Comparison of ENCODE assay signal across 9 cellular contexts in genomic region chr14:22482085-22482694, GRCh38.
DNase-seq lines count a peak whose midpoint lies in the region; ATAC-seq, FAIRE-seq and TF ChIP-seq lines count a peak whose summit lies in the region.
"Had no signal": no experiment of that assay in that cellular context is flagged by ENCODE, and none has a peak within 500 bp of the region (broad histone marks: within the 10 kb centered on the region; RNA-seq: fewer than 3 reads in every experiment).

No MANE protein-coding gene starts in this region.

- H3K4me1 Mint-ChIP-seq in CD4-positive, alpha-beta memory T cell = peaks cover 0 to 4% (median 0%) of the 10 kb centered on the region in 4 donors
- H3K4me1 Mint-ChIP-seq in activated T-helper 2 cell treated with anti-CD3 and anti-CD28 coated beads, Interferon-gamma antibody, Interleukin-2, Interleukin-4, amounts not matched to agents 10 μg/mL and 5 μg/mL and 100 μg/mL, durations not matched to agents 14 hours and 24 hours and 36 hours (ENCODE audit: low read depth) = no peaks in the 10 kb centered on the region
- peaks cover 91% of the 10 kb centered on the region in 2 donors for H3K4me1 Mint-ChIP-seq in natural killer cell treated with Interleukin-12 subunit alpha and Interleukin-12 subunit beta and Interleukin-15 and Interleukin-18, amount 100 ng/mL, for 72 hours (ENCODE audit: low read depth in 2 of 2)

- TF ChIP-seq POLR2A in GM18505 (IDR thresholded peaks at IDR 0.05; ENCODE audit: borderline replicate concordance, extremely low read depth, insufficient read depth, insufficient read length) = peak; percentile 20

- no peak overlapping the region for H3K4me3 ChIP-seq in CD4-positive, alpha-beta memory T cell (ENCODE audit: low read length in 2 of 2)
- no peak overlapping the region for H3K4me3 ChIP-seq in pancreas
- H3K4me3 ChIP-seq: esophagus squamous epithelium had no signal

- no peaks in the 10 kb centered on the region for H3K4me1 ChIP-seq in CD4-positive, alpha-beta memory T cell (ENCODE audit: insufficient read depth, low read length)
- no peaks in the 10 kb centered on the region for H3K4me1 ChIP-seq in pancreas

- H3K36me3 ChIP-seq in CD4-positive, alpha-beta memory T cell (ENCODE audit: insufficient read depth, low read length) = no peaks in the 10 kb centered on the region
- H3K36me3 ChIP-seq in pancreas = no peaks in the 10 kb centered on the region
- H3K36me3 ChIP-seq: esophagus squamous epithelium had no signal

- 61 to 77% methylated on average over 8 of the region's 8 CpGs for WGBS in pancreas, 2 donors

- ATAC-seq in GM18505 (IDR thresholded peaks at IDR 0.05; ENCODE audit: unreplicated experiment) = no peak
- ATAC-seq in natural killer cell treated with Interleukin-12 subunit alpha and Interleukin-12 subunit beta and Interleukin-15 and Interleukin-18, amount 100 ng/mL, for 72 hours = peak; percentile 37 to 47
- no peak for ATAC-seq in pancreas

- POLR2A ChIA-PET in CD4-positive, alpha-beta memory T cell (lab: Charles Lee; ENCODE audit: partially characterized antibody) = interaction anchor here (1.2 to 42.8 kb wide), 5 partner anchors 10 to 485 kb away, joined by 3 to 1528 read pairs (median 7); no protein-coding TSS in a partner anchor

- H3K9me3 Mint-ChIP-seq in CD4-positive, alpha-beta memory T cell = no peaks in the 10 kb centered on the region
- no peaks in the 10 kb centered on the region for H3K9me3 Mint-ChIP-seq in activated T-helper 2 cell treated with anti-CD3 and anti-CD28 coated beads, Interferon-gamma antibody, Interleukin-2, Interleukin-4, amounts not matched to agents 10 μg/mL and 5 μg/mL and 100 μg/mL, durations not matched to agents 14 hours and 24 hours and 36 hours
- no peaks in the 10 kb centered on the region for H3K9me3 Mint-ChIP-seq in natural killer cell treated with Interleukin-12 subunit alpha and Interleukin-12 subunit beta and Interleukin-15 and Interleukin-18, amount 100 ng/mL, for 72 hours

- H3K9me3 ChIP-seq in CD4-positive, alpha-beta memory T cell (ENCODE audit: control insufficient read depth in 1 of 2, low read length in 2 of 2) = no peaks in the 10 kb centered on the region
- H3K9me3 ChIP-seq in pancreas = no peaks in the 10 kb centered on the region
- H3K9me3 ChIP-seq: esophagus squamous epithelium had no signal

- peak overlapping the region in 5 of 7 donors; percentile 47 to 100 (median 68) for H3K27ac Mint-ChIP-seq in CD4-positive, alpha-beta memory T cell
- peak overlapping the region; percentile 86 for H3K27ac Mint-ChIP-seq in activated T-helper 2 cell treated with anti-CD3 and anti-CD28 coated beads, Interferon-gamma antibody, Interleukin-2, Interleukin-4, amounts not matched to agents 10 μg/mL and 5 μg/mL and 100 μg/mL, durations not matched to agents 14 hours and 24 hours and 36 hours
- peak overlapping the region; percentile 89 to 93 for H3K27ac Mint-ChIP-seq in natural killer cell treated with Interleukin-12 subunit alpha and Interleukin-12 subunit beta and Interleukin-15 and Interleukin-18, amount 100 ng/mL, for 72 hours

- H3K27me3 ChIP-seq in CD4-positive, alpha-beta memory T cell (ENCODE audit: insufficient read depth, low read length) = no peaks in the 10 kb centered on the region
- H3K27me3 ChIP-seq in pancreas = no peaks in the 10 kb centered on the region

- no peak for FAIRE-seq in pancreas (lab: Jason Lieb, UNC)

- H3K27me3 Mint-ChIP-seq in CD4-positive, alpha-beta memory T cell = no peaks in the 10 kb centered on the region
- no peaks in the 10 kb centered on the region for H3K27me3 Mint-ChIP-seq in activated T-helper 2 cell treated with anti-CD3 and anti-CD28 coated beads, Interferon-gamma antibody, Interleukin-2, Interleukin-4, amounts not matched to agents 10 μg/mL and 5 μg/mL and 100 μg/mL, durations not matched to agents 14 hours and 24 hours and 36 hours (ENCODE audit: low read depth)
- H3K27me3 Mint-ChIP-seq in natural killer cell treated with Interleukin-12 subunit alpha and Interleukin-12 subunit beta and Interleukin-15 and Interleukin-18, amount 100 ng/mL, for 72 hours = no peaks in the 10 kb centered on the region

- no peak overlapping the region for H3K27ac ChIP-seq in CD4-positive, alpha-beta memory T cell (ENCODE audit: low read depth, low read length)
- no peak overlapping the region for H3K27ac ChIP-seq in pancreas

- intact Hi-C loops in CD4-positive, alpha-beta memory T cell (cut with micrococcal nuclease) = no loop called here
- intact Hi-C loops in activated T-helper 2 cell treated with anti-CD3 and anti-CD28 coated beads, Interferon-gamma antibody, Interleukin-2, Interleukin-4, amounts not matched to agents 10 μg/mL and 5 μg/mL and 100 μg/mL, durations not matched to agents 14 hours and 24 hours and 36 hours (cut with micrococcal nuclease) = loop anchor here (10.0 kb wide), 1 partner anchor 167 kb away; no protein-coding TSS in a partner anchor
- intact Hi-C loops in pancreas (cut with DNase I) = no loop called here

- CTCF ChIA-PET in CD4-positive, alpha-beta memory T cell (lab: Charles Lee; ENCODE audit: partially characterized antibody) = interaction anchor here (1.5 kb wide), 1 partner anchor 74 kb away, joined by 3 read pairs; no protein-coding TSS in a partner anchor

- peak overlapping the region; percentile 58 to 86 (median 78) for H3K4me3 Mint-ChIP-seq in CD4-positive, alpha-beta memory T cell
- peak overlapping the region; percentile 79 for H3K4me3 Mint-ChIP-seq in activated T-helper 2 cell treated with anti-CD3 and anti-CD28 coated beads, Interferon-gamma antibody, Interleukin-2, Interleukin-4, amounts not matched to agents 10 μg/mL and 5 μg/mL and 100 μg/mL, durations not matched to agents 14 hours and 24 hours and 36 hours (ENCODE audit: low read depth)
- peak overlapping the region; percentile 87 for H3K4me3 Mint-ChIP-seq in natural killer cell treated with Interleukin-12 subunit alpha and Interleukin-12 subunit beta and Interleukin-15 and Interleukin-18, amount 100 ng/mL, for 72 hours

- H3K36me3 Mint-ChIP-seq in CD4-positive, alpha-beta memory T cell = peaks cover 5 to 12% of the 10 kb centered on the region in 2 donors
- peaks cover 52% of the 10 kb centered on the region for H3K36me3 Mint-ChIP-seq in activated T-helper 2 cell treated with anti-CD3 and anti-CD28 coated beads, Interferon-gamma antibody, Interleukin-2, Interleukin-4, amounts not matched to agents 10 μg/mL and 5 μg/mL and 100 μg/mL, durations not matched to agents 14 hours and 24 hours and 36 hours (ENCODE audit: low read depth)
- H3K36me3 Mint-ChIP-seq in natural killer cell treated with Interleukin-12 subunit alpha and Interleukin-12 subunit beta and Interleukin-15 and Interleukin-18, amount 100 ng/mL, for 72 hours = peaks cover 6% of the 10 kb centered on the region

- TF ChIP-seq CTCF in pancreas (IDR thresholded peaks at IDR 0.05) = no peak

- DNase-seq in CD4-positive, alpha-beta memory T cell = no peak
- no peak for DNase-seq in activated T-helper 2 cell treated with anti-CD3 and anti-CD28 coated beads, Interferon-gamma antibody, Interleukin-2, Interleukin-4, amounts not matched to agents 10 μg/mL and 5 μg/mL and 100 μg/mL, durations not matched to agents 14 hours and 24 hours and 36 hours (ENCODE audit: low spot score)
- no peak for DNase-seq in natural killer cell treated with Interleukin-12 subunit alpha and Interleukin-12 subunit beta and Interleukin-15 and Interleukin-18, amount 100 ng/mL, for 72 hours (ENCODE audit: low spot score)
- DNase-seq in pancreas (no peak), NCI-H2081 treated with DMSO at 0.1 percent for 48 hours (lab: John Stamatoyannopoulos, UW) (no peak), DMS153 (lab: John Stamatoyannopoulos, UW) (no peak)
- DNase-seq: activated effector memory CD4-positive, alpha-beta T cell treated with anti-CD3 and anti-CD28 coated beads, Interleukin-2, amount 50 U/mL, for 16 hours; esophagus squamous epithelium had no signal

Comparison
In these comparisons a context has a peak if more than half of its experiments do, and no peak if none do; other contexts are left out.
1. ATAC-seq: peak in natural killer cell treated with Interleukin-12 subunit alpha and Interleukin-12 subunit beta and Interleukin-15 and Interleukin-18, amount 100 ng/mL, for 72 hours (2 of 2); none in GM18505 (single experiment) and pancreas (0 of 4).
2. Peak in every context shown above with its lines, with median percentiles within 50 percentile points of each other: H3K27ac Mint-ChIP-seq and H3K4me3 Mint-ChIP-seq.